In genomic region chr5:140595538-140595937, GRCh38 we compare ENCODE assay signal across 9 cellular contexts. TPM values are rescaled to one million over a fixed set of nuclear protein-coding genes. Genes with fewer than 3 reads are reported as not detected.
DNase-seq lines count a peak whose midpoint lies in the region; ATAC-seq, FAIRE-seq and TF ChIP-seq lines count a peak whose summit lies in the region.
"Had no signal": no experiment of that assay in that cellular context is flagged by ENCODE, and none has a peak within 500 bp of the region (broad histone marks: within the 10 kb centered on the region; RNA-seq: fewer than 3 reads in every experiment).

No MANE protein-coding gene starts in this region.

- no peak overlapping the region for H3K4me3 Mint-ChIP-seq in WTC11
- H3K4me3 Mint-ChIP-seq: activated CD4-positive, alpha-beta T cell treated with anti-CD3 and anti-CD28 coated beads, Interleukin-2, amount 10 ng/mL, durations not matched to agents 7 days and 5 days; brain had no signal

- DNase-seq in NCI-H2029 treated with DMSO at 0.1 percent for 48 hours (lab: John Stamatoyannopoulos, UW) (peak; percentile 19), bronchial epithelial cell (ENCODE audit: low read depth) (peak; percentile 35), putamen (ENCODE audit: low spot score) (peak; percentile 47), WTC11 (ENCODE audit: low spot score) (no peak), NCI-H1417 (lab: John Stamatoyannopoulos, UW) (no peak)
- DNase-seq: activated CD4-positive, alpha-beta T cell treated with anti-CD3 and anti-CD28 coated beads, Interleukin-2, amount 10 ng/mL, durations not matched to agents 7 days and 5 days had no signal

- POLR2A ChIA-PET in WTC11 (lab: Charles Lee), result no interaction called here

- peaks cover 5% of the 10 kb centered on the region for H3K4me1 Mint-ChIP-seq in WTC11
- H3K4me1 Mint-ChIP-seq: brain had no signal

- no peak for FAIRE-seq in bronchial epithelial cell (lab: Jason Lieb, UNC)

- H3K27ac Mint-ChIP-seq in WTC11, result no peak overlapping the region
- H3K27ac Mint-ChIP-seq: activated CD4-positive, alpha-beta T cell treated with anti-CD3 and anti-CD28 coated beads, Interleukin-2, amount 10 ng/mL, durations not matched to agents 7 days and 5 days had no signal

- ATAC-seq in WTC11 (no peak), HG03432 (IDR thresholded peaks at IDR 0.05; ENCODE audit: unreplicated experiment) (no peak)

- H3K27me3 ChIP-seq in bronchial epithelial cell (ENCODE audit: control insufficient read depth, insufficient read depth, low read length), result no peaks in the 10 kb centered on the region
- H3K27me3 ChIP-seq: tibial nerve had no signal

- CTCF ChIA-PET in WTC11 (lab: Charles Lee), result no interaction called here

- no peaks in the 10 kb centered on the region for H3K9me3 Mint-ChIP-seq in WTC11
- H3K9me3 Mint-ChIP-seq: activated CD4-positive, alpha-beta T cell treated with anti-CD3 and anti-CD28 coated beads, Interleukin-2, amount 10 ng/mL, durations not matched to agents 7 days and 5 days; brain had no signal

- no peak overlapping the region for H3K4me3 ChIP-seq in bronchial epithelial cell (ENCODE audit: low read depth, low read length)
- H3K4me3 ChIP-seq: tibial nerve had no signal

- H3K27me3 Mint-ChIP-seq in WTC11 (ENCODE audit: low read depth), result peaks cover 29% of the 10 kb centered on the region
- H3K27me3 Mint-ChIP-seq: activated CD4-positive, alpha-beta T cell treated with anti-CD3 and anti-CD28 coated beads, Interleukin-2, amount 10 ng/mL, durations not matched to agents 7 days and 5 days had no signal

- TF ChIP-seq CTCF in bronchial epithelial cell (IDR thresholded peaks at IDR 0.05; ENCODE audit: insufficient read depth, low read length, severe bottlenecking), result no peak
- no peak for TF ChIP-seq CTCF in WTC11 (IDR thresholded peaks at IDR 0.05)

- no peaks in the 10 kb centered on the region for H3K36me3 ChIP-seq in bronchial epithelial cell (ENCODE audit: control insufficient read depth, insufficient read depth, low read length)
- H3K36me3 ChIP-seq: tibial nerve had no signal

- no peaks in the 10 kb centered on the region for H3K36me3 Mint-ChIP-seq in WTC11
- H3K36me3 Mint-ChIP-seq: brain had no signal

TF ChIP-seq in WTC11, 78 proteins besides CTCF, POLR2A, EP300 and RAD21 (continues in another document):
- TF ChIP-seq, protein P1, sequence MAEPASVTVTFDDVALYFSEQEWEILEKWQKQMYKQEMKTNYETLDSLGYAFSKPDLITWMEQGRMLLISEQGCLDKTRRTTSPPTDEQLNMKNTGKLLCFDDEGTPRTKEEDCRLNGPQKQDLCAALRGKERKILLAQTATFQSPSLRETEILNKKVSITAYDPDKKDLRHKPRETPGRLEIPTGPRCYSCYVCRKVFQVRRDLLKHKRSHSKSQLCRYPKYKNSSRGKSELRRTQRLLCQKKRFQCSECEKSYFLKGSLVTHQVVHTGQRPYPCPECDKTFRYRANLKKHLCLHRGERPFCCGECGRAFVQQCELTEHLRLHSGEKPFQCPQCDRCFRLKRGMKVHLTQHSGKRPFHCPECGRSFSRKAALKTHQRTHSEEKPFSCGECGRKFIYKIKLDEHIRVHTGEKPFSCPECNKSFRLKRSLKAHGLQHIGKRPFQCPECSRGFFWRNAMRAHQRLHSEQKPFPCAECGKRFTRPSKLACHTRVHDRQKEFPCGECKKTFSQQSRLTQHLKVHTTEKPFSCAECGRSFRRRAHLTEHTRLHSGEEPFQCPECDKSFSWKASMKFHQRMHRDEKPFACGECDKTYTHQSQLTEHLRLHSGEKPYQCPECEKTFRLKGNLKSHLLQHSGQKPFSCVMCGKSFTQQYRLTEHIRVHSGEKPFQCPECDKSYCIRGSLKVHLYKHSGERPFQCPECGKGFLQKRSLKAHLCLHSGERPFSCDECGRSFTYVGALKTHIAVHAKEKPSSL (CRISPR knock-in tag; conservative IDR thresholded peaks at IDR 0.05), result no peak
- TF ChIP-seq NR3C1 (CRISPR knock-in tag; conservative IDR thresholded peaks at IDR 0.05; ENCODE audit: low read depth) (no peak), TP53 (CRISPR knock-in tag; IDR thresholded peaks at IDR 0.05) (no peak), FOXP1 (CRISPR knock-in tag; IDR thresholded peaks at IDR 0.05; ENCODE audit: borderline replicate concordance) (no peak), ZNF232 (CRISPR knock-in tag; IDR thresholded peaks at IDR 0.05) (no peak), CREB1 (CRISPR knock-in tag; IDR thresholded peaks at IDR 0.05) (no peak), IRF2 (CRISPR knock-in tag; IDR thresholded peaks at IDR 0.05; ENCODE audit: borderline replicate concordance, low read depth) (no peak), MYBL2 (CRISPR knock-in tag; IDR thresholded peaks at IDR 0.05) (no peak), PRDM15 (CRISPR knock-in tag; IDR thresholded peaks at IDR 0.05) (no peak), ZBTB43 (CRISPR knock-in tag; IDR thresholded peaks at IDR 0.05) (no peak)
- TF ChIP-seq, protein P2, sequence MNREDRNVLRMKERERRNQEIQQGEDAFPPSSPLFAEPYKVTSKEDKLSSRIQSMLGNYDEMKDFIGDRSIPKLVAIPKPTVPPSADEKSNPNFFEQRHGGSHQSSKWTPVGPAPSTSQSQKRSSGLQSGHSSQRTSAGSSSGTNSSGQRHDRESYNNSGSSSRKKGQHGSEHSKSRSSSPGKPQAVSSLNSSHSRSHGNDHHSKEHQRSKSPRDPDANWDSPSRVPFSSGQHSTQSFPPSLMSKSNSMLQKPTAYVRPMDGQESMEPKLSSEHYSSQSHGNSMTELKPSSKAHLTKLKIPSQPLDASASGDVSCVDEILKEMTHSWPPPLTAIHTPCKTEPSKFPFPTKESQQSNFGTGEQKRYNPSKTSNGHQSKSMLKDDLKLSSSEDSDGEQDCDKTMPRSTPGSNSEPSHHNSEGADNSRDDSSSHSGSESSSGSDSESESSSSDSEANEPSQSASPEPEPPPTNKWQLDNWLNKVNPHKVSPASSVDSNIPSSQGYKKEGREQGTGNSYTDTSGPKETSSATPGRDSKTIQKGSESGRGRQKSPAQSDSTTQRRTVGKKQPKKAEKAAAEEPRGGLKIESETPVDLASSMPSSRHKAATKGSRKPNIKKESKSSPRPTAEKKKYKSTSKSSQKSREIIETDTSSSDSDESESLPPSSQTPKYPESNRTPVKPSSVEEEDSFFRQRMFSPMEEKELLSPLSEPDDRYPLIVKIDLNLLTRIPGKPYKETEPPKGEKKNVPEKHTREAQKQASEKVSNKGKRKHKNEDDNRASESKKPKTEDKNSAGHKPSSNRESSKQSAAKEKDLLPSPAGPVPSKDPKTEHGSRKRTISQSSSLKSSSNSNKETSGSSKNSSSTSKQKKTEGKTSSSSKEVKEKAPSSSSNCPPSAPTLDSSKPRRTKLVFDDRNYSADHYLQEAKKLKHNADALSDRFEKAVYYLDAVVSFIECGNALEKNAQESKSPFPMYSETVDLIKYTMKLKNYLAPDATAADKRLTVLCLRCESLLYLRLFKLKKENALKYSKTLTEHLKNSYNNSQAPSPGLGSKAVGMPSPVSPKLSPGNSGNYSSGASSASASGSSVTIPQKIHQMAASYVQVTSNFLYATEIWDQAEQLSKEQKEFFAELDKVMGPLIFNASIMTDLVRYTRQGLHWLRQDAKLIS (CRISPR knock-in tag; IDR thresholded peaks at IDR 0.05; ENCODE audit: borderline replicate concordance), result no peak

RNA-seq across cellular contexts. Expression of gene SLC35A4, which starts 30.9 kb away (rescaled TPM):
- 13.2 and 21.4 TPM in 2 replicates for total RNA-seq in bronchial epithelial cell
- 74.7 to 75.7 TPM (median 74.8 TPM) in 3 replicates for total RNA-seq in WTC11 (2021)

RNA-seq across cellular contexts. Expression of gene APBB3, which starts 31.1 kb away (rescaled TPM):
- 6.3 and 8.1 TPM in 2 replicates for total RNA-seq in bronchial epithelial cell
- total RNA-seq in WTC11 (2021), result 23.7 to 25.9 TPM (median 25.2 TPM) in 3 replicates

RNA-seq across cellular contexts. Expression of gene CD14, which starts 37.4 kb away (rescaled TPM):
- 2.3 and 3.2 TPM in 2 replicates for total RNA-seq in bronchial epithelial cell
- total RNA-seq in WTC11 (2021), result 0.27 to 0.63 TPM (median 0.53 TPM) in 3 replicates

RNA-seq across cellular contexts. Expression of gene SRA1, which starts 38.3 kb away (rescaled TPM):
- total RNA-seq in bronchial epithelial cell (39.8 and 48.5 TPM in 2 replicates), WTC11 (2021) (34.5 to 37.8 TPM (median 34.6 TPM) in 3 replicates)

RNA-seq across cellular contexts. Expression of gene TMCO6, which starts 43.7 kb away (rescaled TPM):
- 15.7 and 18.2 TPM in 2 replicates for total RNA-seq in bronchial epithelial cell
- total RNA-seq in WTC11 (2021), result 28.7 to 32.6 TPM (median 32.2 TPM) in 3 replicates

Comparison
In these comparisons a context has a peak if more than half of its experiments do, and no peak if none do; other contexts are left out.
1. DNase-seq: peak in NCI-H2029 treated with DMSO at 0.1 percent for 48 hours (single experiment), bronchial epithelial cell (single experiment) and putamen (single experiment); none in WTC11 (single experiment) and NCI-H1417 (0 of 3).